ENCODE assay signal across 8 cellular contexts in the genomic region with DNA sequence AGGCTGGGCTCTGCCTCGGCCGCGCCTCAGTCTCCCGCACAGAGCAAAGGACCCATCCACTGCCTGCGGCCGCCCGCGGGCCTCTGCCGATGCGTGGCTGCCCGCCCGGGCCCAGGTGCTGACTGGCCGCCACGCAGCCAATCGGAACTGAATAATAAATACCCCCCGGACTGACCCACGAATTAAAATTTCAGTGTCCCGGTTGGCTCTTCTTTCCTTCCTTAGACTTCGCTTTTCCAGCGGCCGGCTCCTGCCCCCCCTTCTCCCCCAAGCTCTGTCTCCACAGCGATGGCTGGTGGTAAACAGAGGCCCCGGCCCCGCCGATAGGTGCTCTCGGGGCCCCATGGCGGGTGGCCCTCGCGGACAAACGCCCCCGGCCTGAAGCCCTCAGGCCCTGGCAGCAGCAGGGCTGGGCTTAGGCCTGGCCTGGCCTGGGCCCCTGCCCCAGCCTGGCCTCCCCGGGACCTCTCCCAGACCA. TPM values are rescaled to one million over a fixed set of nuclear protein-coding genes. Genes with fewer than 3 reads are reported as not detected.
DNase-seq lines count a peak whose midpoint lies in the region; ATAC-seq lines count a peak whose summit lies in the region.

No MANE protein-coding gene starts in this region.

- no peaks in the 10 kb centered on the region for H3K27me3 Mint-ChIP-seq in activated CD8-positive, alpha-beta memory T cell treated with anti-CD3 and anti-CD28 coated beads, Interleukin-2, amount 10 ng/mL, durations not matched to agents 7 days and 5 days
- no peaks in the 10 kb centered on the region for H3K27me3 Mint-ChIP-seq in activated naive CD8-positive, alpha-beta T cell treated with anti-CD3 and anti-CD28 coated beads for 36 hours
- no peaks in the 10 kb centered on the region for H3K27me3 Mint-ChIP-seq in stimulated activated naive CD8-positive, alpha-beta T cell treated with anti-CD3 and anti-CD28 coated beads, Interleukin-15, amount 100 ng/mL, for 72 hours

- no peak for DNase-seq in activated CD8-positive, alpha-beta memory T cell treated with anti-CD3 and anti-CD28 coated beads, Interleukin-2, amount 10 ng/mL, durations not matched to agents 7 days and 5 days
- DNase-seq in activated CD8-positive, alpha-beta memory T cell treated with anti-CD3 and anti-CD28 coated beads, Interleukin-2, amount 50 U/mL, for 4 hours: no peak
- DNase-seq in activated naive CD8-positive, alpha-beta T cell treated with anti-CD3 and anti-CD28 coated beads for 36 hours: no peak
- DNase-seq in iPS-NIHi11 (ENCODE audit: low spot score): peak; percentile 41
- no peak for DNase-seq in stimulated activated naive CD8-positive, alpha-beta T cell treated with anti-CD3 and anti-CD28 coated beads, Interleukin-15, amount 100 ng/mL, for 72 hours
- no peak for DNase-seq in RPMI8226
- no peak for DNase-seq in NCI-H2227 treated with DMSO at 0.1 percent for 48 hours (lab: John Stamatoyannopoulos, UW)

- H3K36me3 Mint-ChIP-seq in activated CD8-positive, alpha-beta memory T cell treated with anti-CD3 and anti-CD28 coated beads, Interleukin-2, amount 10 ng/mL, durations not matched to agents 7 days and 5 days: peaks cover 10% of the 10 kb centered on the region
- peaks cover 9% of the 10 kb centered on the region for H3K36me3 Mint-ChIP-seq in activated naive CD8-positive, alpha-beta T cell treated with anti-CD3 and anti-CD28 coated beads for 36 hours

- peaks cover 45% of the 10 kb centered on the region for H3K4me1 Mint-ChIP-seq in activated CD8-positive, alpha-beta memory T cell treated with anti-CD3 and anti-CD28 coated beads, Interleukin-2, amount 10 ng/mL, durations not matched to agents 7 days and 5 days
- H3K4me1 Mint-ChIP-seq in activated naive CD8-positive, alpha-beta T cell treated with anti-CD3 and anti-CD28 coated beads for 36 hours: peaks cover 29% of the 10 kb centered on the region
- H3K4me1 Mint-ChIP-seq in stimulated activated naive CD8-positive, alpha-beta T cell treated with anti-CD3 and anti-CD28 coated beads, Interleukin-15, amount 100 ng/mL, for 72 hours: peaks cover 58% of the 10 kb centered on the region

- H3K27ac Mint-ChIP-seq in activated CD8-positive, alpha-beta memory T cell treated with anti-CD3 and anti-CD28 coated beads, Interleukin-2, amount 10 ng/mL, durations not matched to agents 7 days and 5 days: peak overlapping the region; percentile 80
- peak overlapping the region; percentile 89 for H3K27ac Mint-ChIP-seq in activated naive CD8-positive, alpha-beta T cell treated with anti-CD3 and anti-CD28 coated beads for 36 hours
- H3K27ac Mint-ChIP-seq in stimulated activated naive CD8-positive, alpha-beta T cell treated with anti-CD3 and anti-CD28 coated beads, Interleukin-15, amount 100 ng/mL, for 72 hours: peak overlapping the region; percentile 88 to 90

- CTCF ChIA-PET in activated CD8-positive, alpha-beta memory T cell treated with anti-CD3 and anti-CD28 coated beads, Interleukin-2, amount 10 ng/mL, durations not matched to agents 7 days and 5 days (lab: Charles Lee): interaction anchor here (0.8 to 2.4 kb wide), 3 partner anchors 22 to 76 kb away, joined by 3 to 14 read pairs (median 3); a partner anchor contains a TSS

- H3K4me3 Mint-ChIP-seq in activated CD8-positive, alpha-beta memory T cell treated with anti-CD3 and anti-CD28 coated beads, Interleukin-2, amount 10 ng/mL, durations not matched to agents 7 days and 5 days: peak overlapping the region; percentile 85
- H3K4me3 Mint-ChIP-seq in activated naive CD8-positive, alpha-beta T cell treated with anti-CD3 and anti-CD28 coated beads for 36 hours: peak overlapping the region; percentile 89
- peak overlapping the region; percentile 84 to 86 for H3K4me3 Mint-ChIP-seq in stimulated activated naive CD8-positive, alpha-beta T cell treated with anti-CD3 and anti-CD28 coated beads, Interleukin-15, amount 100 ng/mL, for 72 hours

- ATAC-seq in activated CD8-positive, alpha-beta memory T cell treated with anti-CD3 and anti-CD28 coated beads, Interleukin-2, amount 10 ng/mL, durations not matched to agents 7 days and 5 days: no peak
- no peak for ATAC-seq in stimulated activated naive CD8-positive, alpha-beta T cell treated with anti-CD3 and anti-CD28 coated beads, Interleukin-15, amount 100 ng/mL, for 72 hours
- no peak for ATAC-seq in HG02970 (IDR thresholded peaks at IDR 0.05; ENCODE audit: low FRiP score, unreplicated experiment)

- no peaks in the 10 kb centered on the region for H3K9me3 Mint-ChIP-seq in activated CD8-positive, alpha-beta memory T cell treated with anti-CD3 and anti-CD28 coated beads, Interleukin-2, amount 10 ng/mL, durations not matched to agents 7 days and 5 days (ENCODE audit: low read depth)
- no peaks in the 10 kb centered on the region for H3K9me3 Mint-ChIP-seq in activated naive CD8-positive, alpha-beta T cell treated with anti-CD3 and anti-CD28 coated beads for 36 hours
- H3K9me3 Mint-ChIP-seq in stimulated activated naive CD8-positive, alpha-beta T cell treated with anti-CD3 and anti-CD28 coated beads, Interleukin-15, amount 100 ng/mL, for 72 hours: no peaks in the 10 kb centered on the region

RNA-seq across cellular contexts. Expression of a gene that starts 2.6 kb away (rescaled TPM):
- 10 to 100 TPM; 67.4 to 72.6 TPM for total RNA-seq in activated CD8-positive, alpha-beta memory T cell treated with anti-CD3 and anti-CD28 coated beads, Interleukin-2, amount 10 ng/mL, durations not matched to agents 7 days and 5 days
- total RNA-seq in activated naive CD8-positive, alpha-beta T cell treated with anti-CD3 and anti-CD28 coated beads for 36 hours: 10 to 100 TPM; 34.9 to 35.9 TPM

RNA-seq across cellular contexts. Expression of a gene that starts 56.6 kb away (rescaled TPM):
- total RNA-seq in activated CD8-positive, alpha-beta memory T cell treated with anti-CD3 and anti-CD28 coated beads, Interleukin-2, amount 10 ng/mL, durations not matched to agents 7 days and 5 days: 10 to 100 TPM; 34.0 to 39.4 TPM
- 10 to 100 TPM; 24.0 to 26.3 TPM for total RNA-seq in activated naive CD8-positive, alpha-beta T cell treated with anti-CD3 and anti-CD28 coated beads for 36 hours

RNA-seq across cellular contexts. Expression of a gene that starts 59.8 kb away (rescaled TPM):
- total RNA-seq in activated CD8-positive, alpha-beta memory T cell treated with anti-CD3 and anti-CD28 coated beads, Interleukin-2, amount 10 ng/mL, durations not matched to agents 7 days and 5 days: 100 to 1,000 TPM; 201 to 238 TPM
- total RNA-seq in activated naive CD8-positive, alpha-beta T cell treated with anti-CD3 and anti-CD28 coated beads for 36 hours: 100 to 1,000 TPM; 120 to 121 TPM
